In the genomic region with DNA sequence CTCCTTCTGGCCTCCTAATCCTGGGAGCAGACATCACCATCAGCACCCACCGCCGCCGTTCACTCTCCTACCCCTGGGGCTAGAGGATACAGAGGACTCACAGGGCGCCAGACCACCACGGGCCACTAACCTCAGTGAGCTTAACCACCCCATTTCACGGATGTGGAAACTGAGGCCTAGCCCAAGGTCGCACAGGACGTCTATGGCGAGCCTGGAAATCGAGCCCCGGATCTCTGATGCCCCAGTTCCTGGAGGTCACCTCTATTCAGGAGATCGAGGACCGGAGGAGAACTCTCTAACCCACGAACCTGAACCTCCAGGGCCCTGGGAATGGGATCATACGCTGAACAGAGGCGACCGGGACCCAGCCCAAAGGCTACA, we compare ENCODE assay signal across 8 cellular contexts. TPM values are rescaled to one million over a fixed set of nuclear protein-coding genes. Genes with fewer than 3 reads are reported as not detected.
DNase-seq lines count a peak whose midpoint lies in the region; ATAC-seq and TF ChIP-seq lines count a peak whose summit lies in the region.

No MANE protein-coding gene starts in this region.

- peak overlapping the region; percentile 94 for H3K4me3 Mint-ChIP-seq in endothelial cell (ENCODE audit: unreplicated experiment)
- H3K4me3 Mint-ChIP-seq in neural progenitor cell: peak overlapping the region; percentile 97

- H3K9me3 ChIP-seq in OCI-LY7 (ENCODE audit: low read length) (no peaks in the 10 kb centered on the region), neural progenitor cell (ENCODE audit: low read depth) (no peaks in the 10 kb centered on the region)

- POLR2A ChIA-PET in OCI-LY7 (lab: Charles Lee): interaction anchor here (1.0 to 7.2 kb wide), 3 partner anchors 12 to 37 kb away, joined by 3 to 56 read pairs (median 34); partner anchors contain the start of gene SLC43A1

- H4K20me1 ChIP-seq in OCI-LY7 (ENCODE audit: insufficient read depth, low read length) (0 out of 2 replicates have a peak, but pooled peaks cover 13% of the 10 kb centered on the region), neural progenitor cell (ENCODE audit: low read depth) (peaks cover 6% of the 10 kb centered on the region)

- peak overlapping the region; percentile 75 for H3K9ac ChIP-seq in neural progenitor cell

- peaks cover 47% of the 10 kb centered on the region for H3K36me3 ChIP-seq in OCI-LY7 (ENCODE audit: insufficient read depth, low read length)
- no peaks in the 10 kb centered on the region for H3K36me3 ChIP-seq in neural progenitor cell

- TF ChIP-seq CTCF in OCI-LY7 (conservative IDR thresholded peaks at IDR 0.05; ENCODE audit: low read length): no peak
- TF ChIP-seq CTCF in endothelial cell (IDR thresholded peaks at IDR 0.05; ENCODE audit: unreplicated experiment): no peak
- no peak for TF ChIP-seq CTCF in neural progenitor cell (IDR thresholded peaks at IDR 0.05)

- BruUV-seq in OCI-LY7 (replicated peaks; lab: Mats Ljungman, UMichigan): no TSS peak

- CTCF ChIA-PET in OCI-LY7 (lab: Charles Lee; ENCODE audit: unreplicated experiment): interaction anchor here (1.7 to 6.1 kb wide), 2 partner anchors 37 to 73 kb away, joined by 4 to 60 read pairs; no protein-coding TSS in a partner anchor

- peaks cover 18% of the 10 kb centered on the region for H3K27me3 ChIP-seq in neural progenitor cell

- peaks cover 7% of the 10 kb centered on the region for H3K36me3 Mint-ChIP-seq in endothelial cell (ENCODE audit: low read depth, unreplicated experiment)
- H3K36me3 Mint-ChIP-seq in neural progenitor cell: no peaks in the 10 kb centered on the region

- H3K79me2 ChIP-seq in OCI-LY7 (ENCODE audit: insufficient read depth, low read depth, low read length) (peaks cover 32% of the 10 kb centered on the region), neural progenitor cell (ENCODE audit: low read depth) (peaks cover 17% of the 10 kb centered on the region)

- H3K4me3 ChIP-seq in OCI-LY7 (ENCODE audit: low read depth, low read length, poor library complexity, severe bottlenecking) (peak overlapping the region; percentile 97), neural progenitor cell (peak overlapping the region; percentile 79)

- peak overlapping the region; percentile 29; the same call in 1 of the 2 replicates for H2AFZ ChIP-seq in OCI-LY7 (ENCODE audit: low read length)
- peak overlapping the region; percentile 52 for H2AFZ ChIP-seq in neural progenitor cell (replicated peaks)

- peak; percentile 25 for DNase-seq in OCI-LY7 (ENCODE audit: low spot score)
- no peak for DNase-seq in endothelial cell (ENCODE audit: low spot score)
- DNase-seq in neural progenitor cell (ENCODE audit: low spot score): no peak
- DNase-seq in iPS-NIHi7 (ENCODE audit: extremely low spot score): no peak
- DNase-seq in D341Med (ENCODE audit: low spot score): no peak
- DNase-seq in activated gamma-delta T cell treated with Interleukin-2 at 50 U/mL for 16 hours: no peak

- H3K4me2 ChIP-seq in OCI-LY7 (ENCODE audit: low read length) (peak overlapping the region; percentile 93), neural progenitor cell (peak overlapping the region; percentile 98)

- H3K9me2 ChIP-seq in OCI-LY7 (ENCODE audit: insufficient read depth, low read length): no peaks in the 10 kb centered on the region

- peaks cover 16% of the 10 kb centered on the region for H3F3A ChIP-seq in neural progenitor cell (ENCODE audit: low read depth)

- peaks cover 5% of the 10 kb centered on the region for H3K27me3 Mint-ChIP-seq in endothelial cell (ENCODE audit: unreplicated experiment)
- peaks cover 5% of the 10 kb centered on the region for H3K27me3 Mint-ChIP-seq in neural progenitor cell (ENCODE audit: insufficient read depth, low read depth)

- H3K9me3 Mint-ChIP-seq in endothelial cell (ENCODE audit: unreplicated experiment) (no peaks in the 10 kb centered on the region), neural progenitor cell (no peaks in the 10 kb centered on the region)

- H3K4me1 ChIP-seq in OCI-LY7 (ENCODE audit: insufficient read depth, low read length, poor library complexity, severe bottlenecking) (peaks cover 31% of the 10 kb centered on the region), neural progenitor cell (peaks cover 17% of the 10 kb centered on the region)

- H3K4me1 Mint-ChIP-seq in endothelial cell (ENCODE audit: unreplicated experiment) (peaks cover 16% of the 10 kb centered on the region), neural progenitor cell (peaks cover 19% of the 10 kb centered on the region)

- ATAC-seq in GM18511 (IDR thresholded peaks at IDR 0.05; ENCODE audit: unreplicated experiment) (peak; percentile 17), GM18867 (IDR thresholded peaks at IDR 0.05; ENCODE audit: unreplicated experiment) (no peak)

- H3K27ac Mint-ChIP-seq in endothelial cell (ENCODE audit: unreplicated experiment): peak overlapping the region; percentile 76
- no peak overlapping the region for H3K27ac Mint-ChIP-seq in neural progenitor cell

- H3K27ac ChIP-seq in OCI-LY7 (ENCODE audit: low read depth, low read length, poor library complexity, severe bottlenecking): peak overlapping the region; percentile 65
- no peak overlapping the region for H3K27ac ChIP-seq in neural progenitor cell

- intact Hi-C loops in OCI-LY7 (cut with micrococcal nuclease; ENCODE audit: unreplicated experiment): loop anchor here (1.0 to 5.0 kb wide), 6 partner anchors 37 to 211 kb away; partner anchors contain the start of genes MED19, SELENOH, TMX2 and UBE2L6

RNA-seq across cellular contexts. Expression of gene TIMM10, which starts 0.3 kb away (rescaled TPM):
- 163 and 195 TPM in 2 replicates for total RNA-seq in OCI-LY7 (2014; rRNA removed; shearing (Covaris generic))
- total RNA-seq in OCI-LY7 (2022): 204 and 258 TPM in 2 replicates
- 60.2 TPM for total RNA-seq in endothelial cell (ENCODE audit: unreplicated experiment)
- total RNA-seq in neural progenitor cell (ENCODE audit: low replicate concordance): 19.1 and 21.9 TPM in 2 replicates

RNA-seq across cellular contexts. Expression of gene SMTNL1, which starts 7.2 kb away (rescaled TPM):
- total RNA-seq in OCI-LY7 (2014; rRNA removed; shearing (Covaris generic)): not detected in 2 replicates
- total RNA-seq in OCI-LY7 (2022) (not detected in 2 replicates), endothelial cell (ENCODE audit: unreplicated experiment) (45.2 TPM), neural progenitor cell (ENCODE audit: low replicate concordance) (0.28 TPM in 1 of 2 replicates, not detected in the other)

RNA-seq across cellular contexts. Expression of gene SLC43A1, which starts 14.7 kb away (rescaled TPM):
- 47.1 and 61.1 TPM in 2 replicates for total RNA-seq in OCI-LY7 (2014; rRNA removed; shearing (Covaris generic))
- 78.6 and 87.0 TPM in 2 replicates for total RNA-seq in OCI-LY7 (2022)
- total RNA-seq in endothelial cell (ENCODE audit: unreplicated experiment): 10.4 TPM
- 0.99 and 1.5 TPM in 2 replicates for total RNA-seq in neural progenitor cell (ENCODE audit: low replicate concordance)

RNA-seq across cellular contexts. Expression of gene UBE2L6, which starts 37.3 kb away (rescaled TPM):
- total RNA-seq in OCI-LY7 (2014; rRNA removed; shearing (Covaris generic)): 64.7 and 68.9 TPM in 2 replicates
- total RNA-seq in OCI-LY7 (2022) (51.7 and 56.1 TPM in 2 replicates), endothelial cell (ENCODE audit: unreplicated experiment) (56.2 TPM), neural progenitor cell (ENCODE audit: low replicate concordance) (76.2 and 112 TPM in 2 replicates)

Comparison
In these comparisons a context has a peak if more than half of its experiments do, and no peak if none do; other contexts are left out.
1. RNA of gene SMTNL1, which starts 7.2 kb away (total RNA-seq): 45.2 TPM in endothelial cell (single experiment); 0.28 TPM in neural progenitor cell and not detected in OCI-LY7; every median in the first group is over 10 times any median in the second.